Comparison of ENCODE assay signal across 23 cellular contexts in the genomic region with DNA sequence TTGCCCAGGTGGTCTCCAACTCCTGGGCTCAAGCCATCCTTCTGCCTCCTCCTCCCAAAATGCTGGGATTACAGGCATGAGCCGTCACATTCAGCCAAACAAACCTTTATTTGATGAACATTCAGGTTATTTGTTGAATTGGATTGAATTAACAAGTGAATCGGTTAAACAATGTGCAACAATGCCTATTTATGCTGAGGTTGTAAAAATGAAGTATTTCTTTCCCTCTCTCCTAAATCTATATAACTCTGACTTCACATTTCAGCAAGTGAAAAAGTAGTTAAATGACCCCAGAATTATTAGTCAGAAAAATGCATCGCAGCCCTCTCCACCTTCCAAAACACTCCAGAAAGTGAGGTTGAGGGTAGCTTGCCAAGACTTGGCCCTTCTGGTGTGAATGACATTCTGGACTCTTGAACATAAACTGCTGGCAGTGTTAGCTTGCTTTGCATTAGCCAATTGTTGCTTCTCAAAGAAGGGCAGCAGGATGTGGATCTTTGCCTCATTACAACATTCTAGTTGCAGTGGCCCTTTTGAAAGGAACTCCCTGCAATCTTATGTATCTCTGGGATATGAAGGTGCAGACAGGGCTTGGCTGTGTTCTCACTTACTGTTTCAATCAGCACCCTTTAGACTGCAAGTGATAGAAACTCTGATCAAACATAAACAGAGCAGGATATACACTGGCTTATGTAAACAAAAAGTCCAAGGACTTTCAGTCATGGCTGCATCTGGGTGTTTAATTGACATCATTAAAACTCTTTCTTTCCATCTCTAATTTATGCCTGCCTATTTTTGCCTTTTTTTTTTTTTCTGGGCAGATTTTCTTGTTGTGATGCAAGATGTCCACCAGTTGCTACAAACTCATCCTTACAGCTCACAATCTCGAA. TPM values are rescaled to one million over a fixed set of nuclear protein-coding genes. Genes with fewer than 3 reads are reported as not detected.
DNase-seq lines count a peak whose midpoint lies in the region; ATAC-seq, FAIRE-seq and TF ChIP-seq lines count a peak whose summit lies in the region.
"Had no signal": no experiment of that assay in that cellular context is flagged by ENCODE, and none has a peak within 500 bp of the region (broad histone marks: within the 10 kb centered on the region; RNA-seq: fewer than 3 reads in every experiment).

No MANE protein-coding gene starts in this region.

- peak; percentile 65 for ATAC-seq in HepG2
- ATAC-seq in HG03097 (IDR thresholded peaks at IDR 0.05; ENCODE audit: low FRiP score, unreplicated experiment), result no peak
- no peak for ATAC-seq in GM19023 (IDR thresholded peaks at IDR 0.05; ENCODE audit: unreplicated experiment)
- ATAC-seq: activated T-cell treated with anti-CD3 and anti-CD28 coated beads, Interleukin-2, amount 50 U/mL, for 72 hours; CD8-positive, alpha-beta T cell had no signal

- no TSS peak for BruUV-seq in HepG2 (replicated peaks; lab: Mats Ljungman, UMichigan)

- POLR2A ChIA-PET in HepG2 (lab: Yijun Ruan, JAX), result no interaction called here

- H3K4me3 Mint-ChIP-seq in endodermal cell, result no peak overlapping the region
- H3K4me3 Mint-ChIP-seq: activated CD4-positive, alpha-beta memory T cell treated with anti-CD3 and anti-CD28 coated beads for 36 hours; activated naive CD8-positive, alpha-beta T cell treated with anti-CD3 and anti-CD28 coated beads for 36 hours; activated T-cell treated with anti-CD3 and anti-CD28 coated beads, Interleukin-2, amount 50 U/mL, for 72 hours; CD8-positive, alpha-beta T cell had no signal

- TF ChIP-seq POLR2A in HepG2 (IDR thresholded peaks at IDR 0.05; ENCODE audit: insufficient read depth in 1 of 2, low read depth in 2 of 2, low read length in 2 of 2), result no peak

- no peaks in the 10 kb centered on the region for H3K79me2 ChIP-seq in HepG2 (ENCODE audit: insufficient read depth, low read length)

- DNase-seq in NCI-H1105 (lab: John Stamatoyannopoulos, UW), result peak; percentile 15
- peak; percentile 81 for DNase-seq in astrocyte of the hippocampus (ENCODE audit: low read depth, low spot score)
- DNase-seq in HepG2 (ENCODE audit: low spot score), result peak; percentile 7
- no peak for DNase-seq in endodermal cell
- DNase-seq in DMS153 (lab: John Stamatoyannopoulos, UW), result no peak
- DNase-seq: ACHN; activated CD4-positive, alpha-beta memory T cell treated with anti-CD3 and anti-CD28 coated beads for 36 hours; activated naive CD8-positive, alpha-beta T cell treated with anti-CD3 and anti-CD28 coated beads for 36 hours; activated T-cell treated with anti-CD3 and anti-CD28 coated beads, Interleukin-2, amount 50 U/mL, for 72 hours; CD8-positive, alpha-beta T cell; effector CD8-positive, alpha-beta T cell; EL; hypothalamus; NCI-H1694; sigmoid colon; stimulated activated CD4-positive, alpha-beta T cell treated with anti-CD3 and anti-CD28 coated beads, Interleukin-2, amount 100 ng/mL, for 24 hours; T-helper 1 cell had no signal

- H4K20me1 ChIP-seq in HepG2 (ENCODE audit: insufficient read depth, low read length), result no peaks in the 10 kb centered on the region

- no peak for TF ChIP-seq EP300 in HepG2 (IDR thresholded peaks at IDR 0.05; ENCODE audit: low read depth in 2 of 2, low read length in 2 of 2)
- TF ChIP-seq EP300 in HepG2 (CRISPR knock-in tag; IDR thresholded peaks at IDR 0.05; ENCODE audit: borderline replicate concordance), result no peak

- no peaks in the 10 kb centered on the region for H3K9me3 ChIP-seq in HepG2 (ENCODE audit: low read length)
- H3K9me3 ChIP-seq in endodermal cell (ENCODE audit: control insufficient read depth, low read length), result no peaks in the 10 kb centered on the region
- H3K9me3 ChIP-seq: sigmoid colon had no signal

- FAIRE-seq in HepG2 (lab: Jason Lieb, UNC), result peak; percentile 8

- H2AFZ ChIP-seq in HepG2 (ENCODE audit: low read length), result no peak overlapping the region

- H3K36me3 ChIP-seq in HepG2 (replicated peaks in 1 of 2; ENCODE audit: control insufficient read depth in 1 of 2, insufficient read depth in 2 of 2, low read length in 2 of 2) (no peaks in the 10 kb centered on the region), endodermal cell (ENCODE audit: control insufficient read depth, insufficient read depth, low read length) (no peaks in the 10 kb centered on the region)
- H3K36me3 ChIP-seq: cardiac muscle cell, sigmoid colon had no signal

- intact Hi-C loops in HepG2 (cut with micrococcal nuclease; ENCODE audit: unreplicated experiment), result no loop called here

- peaks cover 1% of the 10 kb centered on the region for H3K27me3 Mint-ChIP-seq in endodermal cell (ENCODE audit: insufficient read depth)
- H3K27me3 Mint-ChIP-seq: activated CD4-positive, alpha-beta memory T cell treated with anti-CD3 and anti-CD28 coated beads for 36 hours; activated naive CD8-positive, alpha-beta T cell treated with anti-CD3 and anti-CD28 coated beads for 36 hours had no signal

- H3K27ac Mint-ChIP-seq in endodermal cell, result no peak overlapping the region
- H3K27ac Mint-ChIP-seq: activated CD4-positive, alpha-beta memory T cell treated with anti-CD3 and anti-CD28 coated beads for 36 hours; activated naive CD8-positive, alpha-beta T cell treated with anti-CD3 and anti-CD28 coated beads for 36 hours; activated T-cell treated with anti-CD3 and anti-CD28 coated beads, Interleukin-2, amount 50 U/mL, for 72 hours; CD8-positive, alpha-beta T cell had no signal

- no peaks in the 10 kb centered on the region for H3K36me3 Mint-ChIP-seq in endodermal cell (ENCODE audit: low read depth)
- H3K36me3 Mint-ChIP-seq: activated CD4-positive, alpha-beta memory T cell treated with anti-CD3 and anti-CD28 coated beads for 36 hours; activated naive CD8-positive, alpha-beta T cell treated with anti-CD3 and anti-CD28 coated beads for 36 hours; CD8-positive, alpha-beta T cell had no signal

- no peaks in the 10 kb centered on the region for H3K9me3 Mint-ChIP-seq in endodermal cell
- H3K9me3 Mint-ChIP-seq: activated CD4-positive, alpha-beta memory T cell treated with anti-CD3 and anti-CD28 coated beads for 36 hours; activated naive CD8-positive, alpha-beta T cell treated with anti-CD3 and anti-CD28 coated beads for 36 hours; activated T-cell treated with anti-CD3 and anti-CD28 coated beads, Interleukin-2, amount 50 U/mL, for 72 hours; CD8-positive, alpha-beta T cell had no signal

- CTCF ChIA-PET in HepG2 (lab: Yijun Ruan, JAX; ENCODE audit: low intra/inter-chr PET ratio, low total read pairs), result no interaction called here

- WGBS in HepG2 (ENCODE audit: low lambda C conversion rate), result 21% methylated on average over 4 of the region's 4 CpGs
- 85 to 89% methylated on average over 2 to 4 of the region's 4 CpGs for WGBS in endodermal cell (ENCODE audit: insufficient coverage in 1 of 2, insufficient read length in 1 of 2), 2 experiments

- in situ Hi-C loops in HepG2 (cut with HindIII; ENCODE audit: extremely low pct_ligation_motif_present, low pct_unique_long_range_greater_than_20kb), result no loop called here

- H3K4me1 ChIP-seq in HepG2 (ENCODE audit: insufficient read depth, low read length), result peaks cover 14% of the 10 kb centered on the region
- no peaks in the 10 kb centered on the region for H3K4me1 ChIP-seq in endodermal cell (ENCODE audit: control insufficient read depth, insufficient read depth, low read length)

- H3K27me3 ChIP-seq in HepG2 (ENCODE audit: control insufficient read depth in 1 of 2, insufficient read depth in 2 of 2, low read length in 2 of 2) (peaks cover 2 to 10% of the 10 kb centered on the region in 2 experiments; a peak in 4 of 5 replicates), endodermal cell (ENCODE audit: control insufficient read depth, insufficient read depth, low read length, poor library complexity, severe bottlenecking) (no peaks in the 10 kb centered on the region)
- H3K27me3 ChIP-seq: cardiac muscle cell, sigmoid colon had no signal

- H3K4me3 ChIP-seq in HepG2 (replicated peaks in 1 of 3; ENCODE audit: insufficient read depth in 1 of 3, low read depth in 2 of 3, low read length in 3 of 3) (no peak overlapping the region), endodermal cell (ENCODE audit: low read length) (no peak overlapping the region)
- H3K4me3 ChIP-seq: cardiac muscle cell, sigmoid colon had no signal

- H3K9ac ChIP-seq in HepG2 (ENCODE audit: insufficient read depth, low read depth, low read length), result no peak overlapping the region
- no peak overlapping the region for H3K9ac ChIP-seq in endodermal cell (ENCODE audit: extremely low read depth, low read length, poor library complexity, severe bottlenecking)

- no peak for TF ChIP-seq RAD21 in HepG2 (CRISPR knock-in tag; IDR thresholded peaks at IDR 0.05)

- H3K4me1 Mint-ChIP-seq in endodermal cell, result no peaks in the 10 kb centered on the region
- H3K4me1 Mint-ChIP-seq: activated naive CD8-positive, alpha-beta T cell treated with anti-CD3 and anti-CD28 coated beads for 36 hours had no signal

- H3K4me2 ChIP-seq in HepG2 (ENCODE audit: low read depth, low read length), result no peak overlapping the region

- peak overlapping the region; percentile 61 for H3K27ac ChIP-seq in 22Rv1
- no peak overlapping the region for H3K27ac ChIP-seq in HepG2 (ENCODE audit: extremely low read length, insufficient read depth, low read length)
- no peak overlapping the region for H3K27ac ChIP-seq in endodermal cell (ENCODE audit: low read depth, low read length)
- H3K27ac ChIP-seq: cardiac muscle cell, sigmoid colon had no signal

- TF ChIP-seq CTCF in 22Rv1 (IDR thresholded peaks at IDR 0.05), result no peak
- TF ChIP-seq CTCF in HepG2 (CRISPR knock-in tag; IDR thresholded peaks at IDR 0.05), result no peak
- no peak for TF ChIP-seq CTCF in endodermal cell (conservative IDR thresholded peaks at IDR 0.05)

RNA-seq across cellular contexts. Expression of a gene that starts 22.4 kb away (rescaled TPM):
- total RNA-seq in HepG2 (2016; rRNA removed; fragmentation: Illumina TruSeq; extraction: Trizol) (not detected in 2 replicates), endodermal cell (not detected)
- not detected in 2 replicates for total RNA-seq in HepG2 (2016; cell fraction: cytosol; rRNA removed; fragmentation: Illumina TruSeq; extraction: Trizol; ENCODE audit: low read depth)
- total RNA-seq in HepG2 (2016; cell fraction: insoluble cytoplasmic fraction; rRNA removed; fragmentation: Illumina TruSeq; extraction: Trizol), result not detected in 2 replicates
- total RNA-seq in HepG2 (2016; cell fraction: membrane; rRNA removed; fragmentation: Illumina TruSeq; extraction: Trizol), result not detected in 2 replicates
- total RNA-seq in HepG2 (2016; cell fraction: nucleus; rRNA removed; fragmentation: Illumina TruSeq; extraction: Trizol), result not detected in 2 replicates
- polyA plus RNA-seq in HepG2 (2011; rRNA removed), result not detected in 2 replicates
- not detected in 2 replicates for polyA plus RNA-seq in HepG2 (2011; cell fraction: cytosol; rRNA removed)
- polyA plus RNA-seq in HepG2 (2011; cell fraction: nucleus; rRNA removed), result not detected in 2 replicates
- not detected in 2 replicates for polyA plus RNA-seq in HepG2 (2012)
- polyA plus RNA-seq in HepG2 (2016; cell fraction: cytosol; fragmentation: Illumina TruSeq; extraction: Trizol; ENCODE audit: low read depth), result not detected in 2 replicates
- polyA plus RNA-seq in HepG2 (2016; cell fraction: insoluble cytoplasmic fraction; fragmentation: Illumina TruSeq; extraction: Trizol; ENCODE audit: low read depth), result not detected in 2 replicates
- polyA plus RNA-seq in HepG2 (2016; cell fraction: membrane; fragmentation: Illumina TruSeq; extraction: Trizol; ENCODE audit: low read depth), result not detected in 2 replicates
- not detected in 2 replicates for polyA plus RNA-seq in HepG2 (2016; cell fraction: nucleus; fragmentation: Illumina TruSeq; extraction: Trizol; ENCODE audit: insufficient read depth, low read depth)
- polyA minus RNA-seq in HepG2 (2011; rRNA and poly(A)+ RNA removed; ENCODE audit: low replicate concordance), result 1.1 TPM in 1 of 2 replicates, not detected in the other
- not detected in 2 replicates for polyA minus RNA-seq in HepG2 (2011; cell fraction: cytosol; rRNA and poly(A)+ RNA removed)
- not detected in 2 replicates for polyA minus RNA-seq in HepG2 (2011; cell fraction: nucleus; rRNA and poly(A)+ RNA removed)
- polyA plus RNA-seq in endodermal cell (2013, experiment 1 of 2), result 0.18 TPM
- polyA plus RNA-seq in endodermal cell (2013, experiment 2 of 2), result not detected
- total RNA-seq: activated CD4-positive, alpha-beta memory T cell treated with anti-CD3 and anti-CD28 coated beads for 36 hours; activated naive CD8-positive, alpha-beta T cell treated with anti-CD3 and anti-CD28 coated beads for 36 hours; activated T-cell treated with anti-CD3 and anti-CD28 coated beads, Interleukin-2, amount 50 U/mL, for 72 hours; M059J; omental fat pad had no signal

Comparison
In these comparisons a context has a peak if more than half of its experiments do, and no peak if none do; other contexts are left out.
1. DNase-seq: peak in NCI-H1105 (single experiment), astrocyte of the hippocampus (single experiment) and HepG2 (single experiment); none in endodermal cell (single experiment) and DMS153 (single experiment).